Comparison of ENCODE assay signal across 23 cellular contexts in the genomic region with DNA sequence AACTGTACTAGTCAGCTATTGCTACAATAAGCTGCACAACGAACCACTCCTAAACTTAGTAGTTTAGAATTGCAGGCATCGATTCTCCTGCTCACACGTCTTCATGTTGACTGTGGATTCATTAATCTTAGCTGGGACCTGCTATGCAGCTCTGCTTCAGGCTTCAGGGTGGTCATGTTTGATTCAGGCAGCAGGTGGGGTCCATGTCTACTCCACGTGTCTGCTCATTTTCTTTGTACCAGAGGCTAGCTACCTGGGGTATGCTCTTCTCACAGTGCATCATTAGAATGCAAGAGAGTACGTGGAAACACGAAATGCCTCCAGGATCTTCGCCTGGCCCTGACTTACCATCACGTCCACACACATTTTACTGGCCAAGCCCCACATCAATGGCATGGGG.
"Had no signal": no experiment of that assay in that cellular context is flagged by ENCODE, and none has a peak within 500 bp of the region (broad histone marks: within the 10 kb centered on the region; RNA-seq: fewer than 3 reads in every experiment).

No MANE protein-coding gene starts in this region.

- H3K9ac ChIP-seq: KMS-11 had no signal

- H3K4me3 ChIP-seq: cardiac muscle cell, colonic mucosa, Peyer's patch had no signal

- H3K4me1 ChIP-seq: colonic mucosa had no signal

- H3K27ac ChIP-seq: brain microvascular endothelial cell, cardiac muscle cell, colonic mucosa, KMS-11, Peyer's patch had no signal

- H3K36me3 ChIP-seq: brain microvascular endothelial cell, cardiac muscle cell, colonic mucosa, Peyer's patch had no signal

- H3K9me3 ChIP-seq: colonic mucosa, Peyer's patch had no signal

- ATAC-seq: activated naive CD8-positive, alpha-beta T cell treated with anti-CD3 and anti-CD28 coated beads, Interleukin-2, amount 50 U/mL, for 24 hours; Right ventricle myocardium inferior had no signal

- H3K27me3 ChIP-seq: brain microvascular endothelial cell, cardiac muscle cell, colonic mucosa, Peyer's patch had no signal

- DNase-seq: activated B cell treated with CpG ODN at 0.5 μM for 24 hours; activated CD4-positive, alpha-beta memory T cell treated with anti-CD3 and anti-CD28 coated beads for 36 hours; activated CD4-positive, alpha-beta T cell treated with anti-CD3 and anti-CD28 coated beads for 4 hours; activated CD4-positive, alpha-beta T cell treated with anti-CD3 and anti-CD28 coated beads, Interleukin-2, amount 50 U/mL, for 1 hour; activated CD4-positive, CD25-positive, alpha-beta regulatory T cell treated with anti-CD3 and anti-CD28 coated beads, Interleukin-2, amount 50 U/mL, for 72 hours; activated CD8-positive, alpha-beta memory T cell treated with anti-CD3 and anti-CD28 coated beads, Interleukin-2, amount 50 U/mL, for 48 hours; activated effector memory CD4-positive, alpha-beta T cell treated with Interleukin-2 at 50 U/mL for 16 hours; activated naive CD4-positive, alpha-beta T cell treated with anti-CD3 and anti-CD28 coated beads, Interleukin-2, amount 10 ng/mL, durations not matched to agents 7 days and 5 days; activated naive CD8-positive, alpha-beta T cell treated with anti-CD3 and anti-CD28 coated beads, Interleukin-2, amount 50 U/mL, for 24 hours; activated T-cell treated with anti-CD3 and anti-CD28 coated beads, Interleukin-2, amount 50 U/mL, for 48 hours; brain microvascular endothelial cell; colonic mucosa; NCI-H1048; NCI-H1436; NCI-H1694; NCI-H345; Peyer's patch; T-helper 1 cell; T-helper 2 cell; T-helper 9 cell had no signal
